18 cellular contexts compared by ENCODE assay signal in the genomic region with DNA sequence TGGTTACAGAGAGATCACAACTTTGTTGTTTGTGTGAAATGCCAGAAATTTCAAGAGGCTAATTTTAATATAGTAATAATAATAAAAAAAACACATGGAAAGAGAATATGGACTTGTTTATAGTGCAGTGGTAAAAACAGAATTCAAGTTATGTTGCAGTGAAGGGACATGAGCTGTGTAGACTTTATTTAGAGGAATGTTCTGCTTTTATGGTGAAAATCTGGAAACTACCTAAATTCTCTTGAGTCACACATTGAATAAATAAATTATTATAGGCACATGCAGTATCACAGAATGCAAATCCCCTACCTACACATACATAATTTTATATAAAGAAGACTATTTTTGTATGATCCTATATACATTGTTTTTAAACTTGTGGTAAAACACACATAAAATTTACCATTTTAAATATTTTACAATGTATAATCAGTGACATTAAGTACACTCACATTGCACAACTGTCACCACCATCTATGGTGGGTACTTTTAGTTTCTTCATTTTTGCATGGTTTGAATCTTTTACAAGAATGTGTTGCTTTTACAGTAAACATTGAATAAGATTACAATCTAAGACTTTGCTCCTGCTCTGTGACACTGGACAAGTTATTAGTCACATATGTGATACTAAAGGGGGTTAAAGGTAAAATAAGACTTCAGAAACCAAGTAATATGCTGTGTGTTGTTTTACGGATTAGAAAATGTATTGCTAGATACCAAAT.
"Had no signal": no experiment of that assay in that cellular context is flagged by ENCODE, and none has a peak within 500 bp of the region (broad histone marks: within the 10 kb centered on the region; RNA-seq: fewer than 3 reads in every experiment).

No MANE protein-coding gene starts in this region.

- H3K9me3 ChIP-seq: ascending aorta, breast epithelium, lower lobe of right lung, ovary had no signal

- H3K4me3 ChIP-seq: ascending aorta, breast epithelium, lower lobe of right lung, ovary had no signal

- DNase-seq: activated CD4-positive, alpha-beta T cell treated with anti-CD3 and anti-CD28 coated beads, Interleukin-2, amount 50 U/mL, for 4 hours; activated CD4-positive, CD25-positive, alpha-beta regulatory T cell treated with anti-CD3 and anti-CD28 coated beads, Interleukin-2, amount 50 U/mL, for 72 hours; activated naive CD4-positive, alpha-beta T cell treated with Interleukin-2 at 50 U/mL for 16 hours; activated T-cell treated with anti-CD3 and anti-CD28 coated beads for 4 hours; foreskin melanocyte; head of caudate nucleus; immature natural killer cell; lower lobe of right lung; midbrain; ovary; retina; stimulated activated CD4-positive, alpha-beta T cell treated with anti-CD3 and anti-CD28 coated beads, Interleukin-2, amount 100 ng/mL, for 48 hours; T-cell; T1000 had no signal

- H3K4me3 Mint-ChIP-seq: immature natural killer cell; stimulated activated memory B cell treated with anti-CD40 and anti-IgM and Interleukin-4, amounts not matched to agents 10 μg/mL and 1 μg/mL and 100 μg/mL, for 72 hours; T-cell had no signal

- H3K27ac ChIP-seq: ascending aorta, breast epithelium, epithelial cell of prostate, lower lobe of right lung, ovary had no signal

- H3K9me3 Mint-ChIP-seq: immature natural killer cell; stimulated activated memory B cell treated with anti-CD40 and anti-IgM and Interleukin-4, amounts not matched to agents 10 μg/mL and 1 μg/mL and 100 μg/mL, for 72 hours; T-cell had no signal

- H3K4me1 ChIP-seq: ascending aorta, breast epithelium, lower lobe of right lung had no signal

- H3K27me3 Mint-ChIP-seq: stimulated activated memory B cell treated with anti-CD40 and anti-IgM and Interleukin-4, amounts not matched to agents 10 μg/mL and 1 μg/mL and 100 μg/mL, for 72 hours; T-cell had no signal

- H3K36me3 ChIP-seq: breast epithelium, ovary had no signal

- H3K27me3 ChIP-seq: ascending aorta, breast epithelium, ovary had no signal

- H3K27ac Mint-ChIP-seq: stimulated activated memory B cell treated with anti-CD40 and anti-IgM and Interleukin-4, amounts not matched to agents 10 μg/mL and 1 μg/mL and 100 μg/mL, for 72 hours; T-cell had no signal
